In the genomic region with DNA sequence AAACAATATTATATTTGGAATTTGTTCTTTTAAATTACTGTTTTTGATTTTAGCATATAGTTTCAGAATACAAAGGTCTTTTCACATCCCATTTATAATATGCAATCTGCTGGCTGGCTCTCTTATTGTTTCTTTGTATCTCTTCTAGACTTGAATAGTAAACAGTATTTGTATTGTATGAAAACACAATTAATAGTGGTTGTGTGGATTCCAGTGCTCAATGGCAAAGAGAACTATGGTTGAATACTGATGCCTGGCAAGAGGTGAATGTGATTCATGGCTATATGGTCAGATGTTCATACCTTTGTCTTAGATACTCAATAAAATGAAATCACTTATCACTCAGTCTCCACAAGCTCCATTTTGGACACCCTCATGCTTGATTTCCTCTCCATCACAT, we compare ENCODE assay signal across 36 cellular contexts. TPM values are rescaled to one million over a fixed set of nuclear protein-coding genes. Genes with fewer than 3 reads are reported as not detected.
"Had no signal": no experiment of that assay in that cellular context is flagged by ENCODE, and none has a peak within 500 bp of the region (broad histone marks: within the 10 kb centered on the region; RNA-seq: fewer than 3 reads in every experiment).

No MANE protein-coding gene starts in this region.

- H3K27me3 ChIP-seq: adrenal gland, ascending aorta, breast epithelium, cardiac muscle cell, colonic mucosa, esophagus squamous epithelium had no signal

- H3K4me3 ChIP-seq: adrenal gland, ascending aorta, breast epithelium, cardiac muscle cell, colonic mucosa, esophagus squamous epithelium had no signal

- DNase-seq: activated B cell treated with CpG ODN at 0.5 μM for 24 hours; activated CD4-positive, alpha-beta T cell treated with anti-CD3 and anti-CD28 coated beads for 48 hours; activated CD4-positive, alpha-beta T cell treated with anti-CD3 and anti-CD28 coated beads, Interleukin-2, amount 50 U/mL, for 1 hour; activated CD4-positive, alpha-beta T cell treated with anti-CD3 and anti-CD28 coated beads, Interleukin-2, amount 50 U/mL, for 48 hours; activated CD8-positive, alpha-beta memory T cell treated with anti-CD3 and anti-CD28 coated beads for 24 hours; activated CD8-positive, alpha-beta T cell treated with anti-CD3 and anti-CD28 coated beads for 36 hours; activated effector memory CD4-positive, alpha-beta T cell treated with anti-CD3 and anti-CD28 coated beads, Interleukin-2, amount 50 U/mL, for 16 hours; activated naive CD4-positive, alpha-beta T cell treated with anti-CD3 and anti-CD28 coated beads for 36 hours; activated naive CD8-positive, alpha-beta T cell treated with anti-CD3 and anti-CD28 coated beads for 36 hours; activated naive CD8-positive, alpha-beta T cell treated with anti-CD3 and anti-CD28 coated beads, Interleukin-2, amount 50 U/mL, for 24 hours; activated T-cell treated with anti-CD3 and anti-CD28 coated beads, Interleukin-2, amount 50 U/mL, for 48 hours; adrenal gland; amygdala; central memory CD4-positive, alpha-beta T cell; cerebellar nuclear complex; colonic mucosa; effector CD8-positive, alpha-beta T cell; esophagus squamous epithelium; foreskin melanocyte; glutamatergic neuron; T-helper 1 cell; T-helper 17 cell; T1000; WERI-Rb-1 had no signal

- ATAC-seq: activated CD4-positive, CD25-positive, alpha-beta regulatory T cell treated with anti-CD3 and anti-CD28 coated beads, Interleukin-2, amount 50 U/mL, for 24 hours; activated CD8-positive, alpha-beta T cell treated with anti-CD3 and anti-CD28 coated beads for 36 hours; activated naive CD8-positive, alpha-beta T cell treated with anti-CD3 and anti-CD28 coated beads, Interleukin-2, amount 50 U/mL, for 24 hours; T-helper 17 cell had no signal

- H3K4me1 ChIP-seq: adrenal gland, ascending aorta, breast epithelium, colonic mucosa, esophagus squamous epithelium had no signal

- H3K9me3 ChIP-seq: adrenal gland, ascending aorta, colonic mucosa, esophagus squamous epithelium had no signal

- H3K27ac ChIP-seq: adrenal gland, ascending aorta, breast epithelium, cardiac muscle cell, colonic mucosa, epithelial cell of prostate, esophagus squamous epithelium, WERI-Rb-1 had no signal

- H3K36me3 ChIP-seq: adrenal gland, ascending aorta, breast epithelium, cardiac muscle cell, colonic mucosa, esophagus squamous epithelium, WERI-Rb-1 had no signal

RNA-seq across cellular contexts. Expression of gene OR6Y1, which starts 37.2 kb away (rescaled TPM):
- total RNA-seq: activated B cell treated with CpG ODN at 0.5 μM for 24 hours; activated CD8-positive, alpha-beta T cell treated with anti-CD3 and anti-CD28 coated beads for 36 hours; activated naive CD4-positive, alpha-beta T cell treated with anti-CD3 and anti-CD28 coated beads for 36 hours; activated naive CD8-positive, alpha-beta T cell treated with anti-CD3 and anti-CD28 coated beads for 36 hours; activated T-helper 1 cell treated with anti-CD3 and anti-CD28 coated beads, Interleukin-12 subunit alpha, Interleukin-12 subunit beta, Interleukin-2, Interleukin-4 antibody, amounts not matched to agents 30 ng/mL and 10 ng/mL and 1 ng/mL, durations not matched to agents 14 hours and 24 hours and 36 hours; activated T-helper 2 cell treated with anti-CD3 and anti-CD28 coated beads, Interferon-gamma antibody, Interleukin-2, Interleukin-4, amounts not matched to agents 10 μg/mL and 5 μg/mL and 100 μg/mL, durations not matched to agents 14 hours and 24 hours and 36 hours; adrenal gland; ascending aorta; breast epithelium; cardiac muscle cell; colonic mucosa; dermis microvascular lymphatic vessel endothelial cell; endothelial cell of umbilical vein; esophagus squamous epithelium; fibroblast of lung; fibroblast of villous mesenchyme; T-helper 17 cell had no signal
- polyA plus RNA-seq: adrenal gland, cardiac muscle cell, endothelial cell of umbilical vein, esophagus, fibroblast of lung had no signal

RNA-seq across cellular contexts. Expression of gene OR10R2, which starts 44.9 kb away (rescaled TPM):
- total RNA-seq: activated B cell treated with CpG ODN at 0.5 μM for 24 hours; activated CD8-positive, alpha-beta T cell treated with anti-CD3 and anti-CD28 coated beads for 36 hours; activated naive CD4-positive, alpha-beta T cell treated with anti-CD3 and anti-CD28 coated beads for 36 hours; activated naive CD8-positive, alpha-beta T cell treated with anti-CD3 and anti-CD28 coated beads for 36 hours; activated T-helper 1 cell treated with anti-CD3 and anti-CD28 coated beads, Interleukin-12 subunit alpha, Interleukin-12 subunit beta, Interleukin-2, Interleukin-4 antibody, amounts not matched to agents 30 ng/mL and 10 ng/mL and 1 ng/mL, durations not matched to agents 14 hours and 24 hours and 36 hours; activated T-helper 2 cell treated with anti-CD3 and anti-CD28 coated beads, Interferon-gamma antibody, Interleukin-2, Interleukin-4, amounts not matched to agents 10 μg/mL and 5 μg/mL and 100 μg/mL, durations not matched to agents 14 hours and 24 hours and 36 hours; adrenal gland; ascending aorta; breast epithelium; cardiac muscle cell; colonic mucosa; dermis microvascular lymphatic vessel endothelial cell; endothelial cell of umbilical vein; esophagus squamous epithelium; fibroblast of lung; fibroblast of villous mesenchyme; T-helper 17 cell had no signal
- polyA plus RNA-seq: adrenal gland, cardiac muscle cell, endothelial cell of umbilical vein, esophagus, fibroblast of lung had no signal

RNA-seq across cellular contexts. Expression of gene OR6P1, which starts 53.4 kb away (rescaled TPM):
- total RNA-seq: activated B cell treated with CpG ODN at 0.5 μM for 24 hours; activated CD8-positive, alpha-beta T cell treated with anti-CD3 and anti-CD28 coated beads for 36 hours; activated naive CD4-positive, alpha-beta T cell treated with anti-CD3 and anti-CD28 coated beads for 36 hours; activated naive CD8-positive, alpha-beta T cell treated with anti-CD3 and anti-CD28 coated beads for 36 hours; activated T-helper 1 cell treated with anti-CD3 and anti-CD28 coated beads, Interleukin-12 subunit alpha, Interleukin-12 subunit beta, Interleukin-2, Interleukin-4 antibody, amounts not matched to agents 30 ng/mL and 10 ng/mL and 1 ng/mL, durations not matched to agents 14 hours and 24 hours and 36 hours; activated T-helper 2 cell treated with anti-CD3 and anti-CD28 coated beads, Interferon-gamma antibody, Interleukin-2, Interleukin-4, amounts not matched to agents 10 μg/mL and 5 μg/mL and 100 μg/mL, durations not matched to agents 14 hours and 24 hours and 36 hours; adrenal gland; ascending aorta; breast epithelium; cardiac muscle cell; colonic mucosa; dermis microvascular lymphatic vessel endothelial cell; endothelial cell of umbilical vein; esophagus squamous epithelium; fibroblast of lung; fibroblast of villous mesenchyme; T-helper 17 cell had no signal
- polyA plus RNA-seq: adrenal gland, cardiac muscle cell, endothelial cell of umbilical vein, esophagus, fibroblast of lung had no signal

RNA-seq across cellular contexts. Expression of gene OR10K1, which starts 55.3 kb away (rescaled TPM):
- total RNA-seq: activated B cell treated with CpG ODN at 0.5 μM for 24 hours; activated CD8-positive, alpha-beta T cell treated with anti-CD3 and anti-CD28 coated beads for 36 hours; activated naive CD4-positive, alpha-beta T cell treated with anti-CD3 and anti-CD28 coated beads for 36 hours; activated naive CD8-positive, alpha-beta T cell treated with anti-CD3 and anti-CD28 coated beads for 36 hours; activated T-helper 1 cell treated with anti-CD3 and anti-CD28 coated beads, Interleukin-12 subunit alpha, Interleukin-12 subunit beta, Interleukin-2, Interleukin-4 antibody, amounts not matched to agents 30 ng/mL and 10 ng/mL and 1 ng/mL, durations not matched to agents 14 hours and 24 hours and 36 hours; activated T-helper 2 cell treated with anti-CD3 and anti-CD28 coated beads, Interferon-gamma antibody, Interleukin-2, Interleukin-4, amounts not matched to agents 10 μg/mL and 5 μg/mL and 100 μg/mL, durations not matched to agents 14 hours and 24 hours and 36 hours; adrenal gland; ascending aorta; breast epithelium; cardiac muscle cell; colonic mucosa; dermis microvascular lymphatic vessel endothelial cell; endothelial cell of umbilical vein; esophagus squamous epithelium; fibroblast of lung; fibroblast of villous mesenchyme; T-helper 17 cell had no signal
- polyA plus RNA-seq: adrenal gland, cardiac muscle cell, endothelial cell of umbilical vein, esophagus, fibroblast of lung had no signal
